1 cellular context compared by ENCODE assay signal in the genomic region with DNA sequence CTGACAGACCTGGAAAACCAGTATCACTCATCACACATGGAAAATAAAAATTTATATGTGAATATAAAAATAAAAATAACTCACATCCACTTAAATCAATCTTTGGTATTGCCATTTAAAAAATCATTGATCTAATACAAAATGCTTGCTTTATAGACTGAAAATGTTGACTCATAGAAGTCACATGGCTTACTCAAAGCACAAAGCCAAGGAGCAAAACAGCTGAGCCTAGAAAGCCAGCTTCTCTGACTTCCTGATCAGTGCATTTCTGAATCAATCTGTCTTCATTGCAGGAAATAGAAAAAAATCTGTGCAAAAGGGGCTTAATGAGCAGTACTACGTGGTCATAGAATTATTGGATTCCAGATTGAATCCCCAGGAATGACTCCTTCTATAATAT.
A peak's percentile ranks its signal among the peaks of the same experiment; 100 is the strongest.
TF ChIP-seq lines count a peak whose summit lies in the region.

No MANE protein-coding gene starts in this region.

TF ChIP-seq in IMR-90, 13 proteins besides CTCF, POLR2A, EP300 and RAD21:
- TF ChIP-seq CEBPB (IDR thresholded peaks at IDR 0.05; ENCODE audit: low read depth, low read length) (no peak), FOS (IDR thresholded peaks at IDR 0.05; ENCODE audit: low read depth, low read length) (no peak), NFE2L2 (IDR thresholded peaks at IDR 0.05; ENCODE audit: low read depth, low read length) (no peak), BHLHE40 (IDR thresholded peaks at IDR 0.05; ENCODE audit: low read depth, low read length) (no peak), RCOR1 (IDR thresholded peaks at IDR 0.05; ENCODE audit: insufficient replicate concordance, low read length) (no peak), SMC3 (IDR thresholded peaks at IDR 0.05; ENCODE audit: low read depth, low read length) (no peak), CHD1 (IDR thresholded peaks at IDR 0.05; ENCODE audit: low read depth, low read length) (no peak)
- TF ChIP-seq, protein P1, sequence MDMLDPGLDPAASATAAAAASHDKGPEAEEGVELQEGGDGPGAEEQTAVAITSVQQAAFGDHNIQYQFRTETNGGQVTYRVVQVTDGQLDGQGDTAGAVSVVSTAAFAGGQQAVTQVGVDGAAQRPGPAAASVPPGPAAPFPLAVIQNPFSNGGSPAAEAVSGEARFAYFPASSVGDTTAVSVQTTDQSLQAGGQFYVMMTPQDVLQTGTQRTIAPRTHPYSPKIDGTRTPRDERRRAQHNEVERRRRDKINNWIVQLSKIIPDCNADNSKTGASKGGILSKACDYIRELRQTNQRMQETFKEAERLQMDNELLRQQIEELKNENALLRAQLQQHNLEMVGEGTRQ (IDR thresholded peaks at IDR 0.05; ENCODE audit: low read depth, low read length) = peak; percentile 55; the same call in 1 of the 2 replicates
- TF ChIP-seq, protein P2, sequence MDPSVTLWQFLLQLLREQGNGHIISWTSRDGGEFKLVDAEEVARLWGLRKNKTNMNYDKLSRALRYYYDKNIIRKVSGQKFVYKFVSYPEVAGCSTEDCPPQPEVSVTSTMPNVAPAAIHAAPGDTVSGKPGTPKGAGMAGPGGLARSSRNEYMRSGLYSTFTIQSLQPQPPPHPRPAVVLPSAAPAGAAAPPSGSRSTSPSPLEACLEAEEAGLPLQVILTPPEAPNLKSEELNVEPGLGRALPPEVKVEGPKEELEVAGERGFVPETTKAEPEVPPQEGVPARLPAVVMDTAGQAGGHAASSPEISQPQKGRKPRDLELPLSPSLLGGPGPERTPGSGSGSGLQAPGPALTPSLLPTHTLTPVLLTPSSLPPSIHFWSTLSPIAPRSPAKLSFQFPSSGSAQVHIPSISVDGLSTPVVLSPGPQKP (IDR thresholded peaks at IDR 0.05; ENCODE audit: borderline replicate concordance, low read depth, low read length) = no peak
